ENCODE assay signal across 2 cellular contexts in genomic region chr22:19680287-19680881, GRCh38.
TF ChIP-seq lines count a peak whose summit lies in the region.

No MANE protein-coding gene starts in this region.

TF ChIP-seq in H1, 55 proteins besides CTCF, POLR2A, EP300 and RAD21:
- TF ChIP-seq POU5F1 (IDR thresholded peaks at IDR 0.05; ENCODE audit: low read depth, low read length) (no peak), KDM4A (IDR thresholded peaks at IDR 0.05; ENCODE audit: low read depth, low read length, severe bottlenecking) (no peak), KDM5A (IDR thresholded peaks at IDR 0.05; ENCODE audit: low read length) (no peak), SP2 (IDR thresholded peaks at IDR 0.05; ENCODE audit: low read length) (no peak), USF2 (IDR thresholded peaks at IDR 0.05; ENCODE audit: low read length) (no peak)

TF ChIP-seq in GM12891, 5 proteins besides CTCF, POLR2A, EP300 and RAD21:
- TF ChIP-seq PAX5 (IDR thresholded peaks at IDR 0.05; ENCODE audit: insufficient read depth, low read length, severe bottlenecking) (no peak), TAF1 (IDR thresholded peaks at IDR 0.05; ENCODE audit: low read depth, low read length) (no peak), POLR2AphosphoS5 (IDR thresholded peaks at IDR 0.05; ENCODE audit: low read depth, low read length) (no peak), SPI1 (IDR thresholded peaks at IDR 0.05; ENCODE audit: low read depth, low read length) (no peak), POU2F2 (IDR thresholded peaks at IDR 0.05; ENCODE audit: low read depth, low read length) (no peak)
